In genomic region chr17:77996256-77996655, GRCh38 we compare ENCODE assay signal across 16 cellular contexts.
"Had no signal": no experiment of that assay in that cellular context is flagged by ENCODE, and none has a peak within 500 bp of the region (broad histone marks: within the 10 kb centered on the region; RNA-seq: fewer than 3 reads in every experiment).

No MANE protein-coding gene starts in this region.

- ATAC-seq: natural killer cell treated with Interleukin-12 subunit alpha and Interleukin-12 subunit beta and Interleukin-15 and Interleukin-18, amount 100 ng/mL, for 72 hours; sciatic nerve had no signal

- H3K36me3 ChIP-seq: colonic mucosa had no signal

- DNase-seq: activated CD4-positive, alpha-beta T cell treated with anti-CD3 and anti-CD28 coated beads for 48 hours; activated naive CD8-positive, alpha-beta T cell treated with anti-CD3 and anti-CD28 coated beads, Interleukin-2, amount 10 ng/mL, durations not matched to agents 7 days and 5 days; anterior cingulate cortex; colonic mucosa; kidney glomerular epithelial cell; nucleus accumbens; stimulated activated CD4-positive, alpha-beta T cell treated with anti-CD3 and anti-CD28 coated beads, Interleukin-2, amount 100 ng/mL, for 24 hours; stimulated activated naive CD4-positive, alpha-beta T cell; substantia nigra; WERI-Rb-1 had no signal

- H3K9me3 ChIP-seq: colonic mucosa had no signal

- H3K9me3 Mint-ChIP-seq: activated naive CD8-positive, alpha-beta T cell treated with anti-CD3 and anti-CD28 coated beads, Interleukin-2, amount 10 ng/mL, durations not matched to agents 7 days and 5 days; natural killer cell treated with Interleukin-12 subunit alpha and Interleukin-12 subunit beta and Interleukin-15 and Interleukin-18, amount 100 ng/mL, for 72 hours; type B pancreatic cell had no signal

- H3K4me3 Mint-ChIP-seq: activated naive CD8-positive, alpha-beta T cell treated with anti-CD3 and anti-CD28 coated beads, Interleukin-2, amount 10 ng/mL, durations not matched to agents 7 days and 5 days; natural killer cell treated with Interleukin-12 subunit alpha and Interleukin-12 subunit beta and Interleukin-15 and Interleukin-18, amount 100 ng/mL, for 72 hours; type B pancreatic cell had no signal

- H3K27me3 ChIP-seq: colonic mucosa, hepatocyte had no signal

- H3K27ac Mint-ChIP-seq: activated naive CD8-positive, alpha-beta T cell treated with anti-CD3 and anti-CD28 coated beads, Interleukin-2, amount 10 ng/mL, durations not matched to agents 7 days and 5 days; natural killer cell treated with Interleukin-12 subunit alpha and Interleukin-12 subunit beta and Interleukin-15 and Interleukin-18, amount 100 ng/mL, for 72 hours; progenitor cell of endocrine pancreas; type B pancreatic cell had no signal

- H3K4me2 ChIP-seq: hepatocyte had no signal

- H3K27me3 Mint-ChIP-seq: activated naive CD8-positive, alpha-beta T cell treated with anti-CD3 and anti-CD28 coated beads, Interleukin-2, amount 10 ng/mL, durations not matched to agents 7 days and 5 days; natural killer cell treated with Interleukin-12 subunit alpha and Interleukin-12 subunit beta and Interleukin-15 and Interleukin-18, amount 100 ng/mL, for 72 hours; progenitor cell of endocrine pancreas; type B pancreatic cell had no signal

- H2AFZ ChIP-seq: hepatocyte had no signal

- H3K27ac ChIP-seq: colonic mucosa, hepatocyte, WERI-Rb-1 had no signal

- H3K4me1 ChIP-seq: colonic mucosa had no signal

- H3K36me3 Mint-ChIP-seq: natural killer cell treated with Interleukin-12 subunit alpha and Interleukin-12 subunit beta and Interleukin-15 and Interleukin-18, amount 100 ng/mL, for 72 hours had no signal

- H3K4me3 ChIP-seq: colonic mucosa, hepatocyte, lung had no signal
